ENCODE assay signal across 8 cellular contexts in the genomic region with DNA sequence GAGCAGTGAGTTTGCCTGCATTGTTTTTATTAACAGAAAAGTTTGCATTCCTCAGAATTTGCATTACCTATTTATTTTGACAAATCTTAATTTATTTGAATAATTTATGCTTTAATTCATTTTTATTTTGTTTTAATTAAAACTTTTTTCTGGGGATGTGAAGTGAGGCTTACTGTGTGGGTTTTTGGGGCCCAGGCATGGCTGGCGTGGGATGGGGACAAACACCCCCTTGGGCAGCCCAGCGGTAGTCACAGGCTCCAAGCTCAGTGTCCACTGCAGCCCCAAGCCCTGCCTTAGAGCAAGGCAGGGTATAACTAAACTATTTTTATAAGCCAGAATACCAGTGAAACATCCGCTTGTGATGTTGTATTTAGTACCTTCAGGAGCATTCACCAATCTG.
"Had no signal": no experiment of that assay in that cellular context is flagged by ENCODE, and none has a peak within 500 bp of the region (broad histone marks: within the 10 kb centered on the region; RNA-seq: fewer than 3 reads in every experiment).

No MANE protein-coding gene starts in this region.

- FAIRE-seq: G401.6, GM12878, GM12891, GM12892, GM18507, GM19239 had no signal

- ATAC-seq: GM12878 had no signal

- DNase-seq: GDM1, GF-D8 had no signal

- H3K4me3 ChIP-seq: GM12878 had no signal
